In genomic region chr11:117209351-117210125, GRCh38 we compare ENCODE assay signal across 7 cellular contexts. TPM values are rescaled to one million over a fixed set of nuclear protein-coding genes. Genes with fewer than 3 reads are reported as not detected.
A peak's percentile ranks its signal among the peaks of the same experiment; 100 is the strongest.
DNase-seq lines count a peak whose midpoint lies in the region; ATAC-seq and TF ChIP-seq lines count a peak whose summit lies in the region.
"Not testable (repeated sequence)": the region's sequence is repeated elsewhere in the genome, so short reads cannot be mapped to it uniquely, and the experiment has no call there.

No MANE protein-coding gene starts in this region.

- H3K4me1 Mint-ChIP-seq in GM23338; activated T-cell treated with anti-CD3 and anti-CD28 coated beads, Interleukin-2, amount 50 U/mL, for 24 hours (ENCODE audit: low read depth): not testable (repeated sequence)
- peaks cover 21% of the 10 kb centered on the region for H3K4me1 Mint-ChIP-seq in nephron progenitor cell

- H3F3A ChIP-seq in GM23338 (replicated peaks; ENCODE audit: low read depth) = not testable (repeated sequence)

- ATAC-seq in GM23338 = peak; percentile 6
- ATAC-seq in lower lobe of right lung = peak; percentile 15 to 43
- peak; percentile 18 to 30 for ATAC-seq in upper lobe of left lung (ENCODE audit: low FRiP score in 2 of 2)

- H3K27me3 ChIP-seq in GM23338 (ENCODE audit: insufficient read depth); lower lobe of right lung (ENCODE audit: low read depth); upper lobe of left lung: not testable (repeated sequence)

- H3K79me2 ChIP-seq in GM23338 (replicated peaks; ENCODE audit: insufficient read depth) = not testable (repeated sequence)

- H3K9me2 ChIP-seq in GM23338 (ENCODE audit: insufficient read depth) = not testable (repeated sequence)

- DNase-seq in GM23338 (ENCODE audit: low spot score); activated T-cell treated with anti-CD3 and anti-CD28 coated beads, Interleukin-2, amount 50 U/mL, for 24 hours; nephron progenitor cell; upper lobe of left lung: not testable (repeated sequence)
- DNase-seq in cardiac fibroblast (ENCODE audit: low read depth in 2 of 2) (peak; percentile 48 to 61), fibroblast of peridontal ligament (ENCODE audit: extremely low read depth) (peak; percentile 47), lower lobe of right lung (peak; percentile 47)

- not testable (repeated sequence) for H3K36me3 ChIP-seq in GM23338 (ENCODE audit: insufficient read depth)
- H3K36me3 ChIP-seq in lower lobe of right lung (peaks cover 45% of the 10 kb centered on the region), upper lobe of left lung (peaks cover 3 to 52% (median 24%) of the 10 kb centered on the region in 4 donors)

- intact Hi-C loops in lower lobe of right lung (cut with DNase I) = loop anchor here (5.0 kb wide), 1 partner anchor 77 kb away; no protein-coding TSS in a partner anchor

- H3K27ac Mint-ChIP-seq in GM23338 = not testable (repeated sequence)
- H3K27ac Mint-ChIP-seq in activated T-cell treated with anti-CD3 and anti-CD28 coated beads, Interleukin-2, amount 50 U/mL, for 24 hours = peak overlapping the region; percentile 5
- peak overlapping the region; percentile 24 for H3K27ac Mint-ChIP-seq in nephron progenitor cell

- WGBS in upper lobe of left lung, 2 donors = 89 to 97% methylated on average over 8 of the region's 8 CpGs

- H3K9me3 ChIP-seq in lower lobe of right lung, upper lobe of left lung: not testable (repeated sequence)

- not testable (repeated sequence) for TF ChIP-seq POLR2A in upper lobe of left lung (IDR thresholded peaks at IDR 0.05)

- not testable (repeated sequence) for H3K4me1 ChIP-seq in GM23338 (ENCODE audit: insufficient read depth); lower lobe of right lung; upper lobe of left lung

- not testable (repeated sequence) for H3K4me3 Mint-ChIP-seq in GM23338; activated T-cell treated with anti-CD3 and anti-CD28 coated beads, Interleukin-2, amount 50 U/mL, for 24 hours; nephron progenitor cell

- H3K9me3 Mint-ChIP-seq in GM23338; activated T-cell treated with anti-CD3 and anti-CD28 coated beads, Interleukin-2, amount 50 U/mL, for 24 hours; nephron progenitor cell: not testable (repeated sequence)

- not testable (repeated sequence) for H4K20me1 ChIP-seq in GM23338 (replicated peaks; ENCODE audit: insufficient read depth)

- TF ChIP-seq CTCF in GM23338 (conservative IDR thresholded peaks at IDR 0.05; ENCODE audit: low read depth in 2 of 2); cardiac fibroblast (IDR thresholded peaks at IDR 0.05; ENCODE audit: low read depth, low read length); lower lobe of right lung (IDR thresholded peaks at IDR 0.05); nephron progenitor cell (IDR thresholded peaks at IDR 0.05); upper lobe of left lung (IDR thresholded peaks at IDR 0.05): not testable (repeated sequence)

- not testable (repeated sequence) for H3K27me3 Mint-ChIP-seq in GM23338 (ENCODE audit: insufficient read depth, low read depth, poor library complexity); activated T-cell treated with anti-CD3 and anti-CD28 coated beads, Interleukin-2, amount 50 U/mL, for 24 hours; nephron progenitor cell (ENCODE audit: low read depth, poor library complexity)

- H3K4me2 ChIP-seq in GM23338 = not testable (repeated sequence)

- TF ChIP-seq EP300 in upper lobe of left lung (IDR thresholded peaks at IDR 0.05) = not testable (repeated sequence)

- not testable (repeated sequence) for H2AFZ ChIP-seq in GM23338

- H3K36me3 Mint-ChIP-seq in GM23338 (ENCODE audit: low read depth) (peaks cover 26% of the 10 kb centered on the region), nephron progenitor cell (ENCODE audit: low read depth) (peaks cover 39% of the 10 kb centered on the region)
- peaks cover 72% of the 10 kb centered on the region for H3K36me3 Mint-ChIP-seq in activated T-cell treated with anti-CD3 and anti-CD28 coated beads, Interleukin-2, amount 50 U/mL, for 24 hours (ENCODE audit: low read depth)

- not testable (repeated sequence) for H3K4me3 ChIP-seq in GM23338; cardiac fibroblast (replicated peaks in 1 of 2; ENCODE audit: low read depth in 2 of 2, low read length in 2 of 2); lower lobe of right lung; upper lobe of left lung

- H3K27ac ChIP-seq in GM23338 (ENCODE audit: low read depth); lower lobe of right lung; upper lobe of left lung: not testable (repeated sequence)

RNA-seq across cellular contexts. Expression of gene TAGLN, which starts 10.4 kb away (rescaled TPM):
- total RNA-seq in GM23338 (2014; rRNA removed; shearing (Covaris generic)) = 130 and 138 TPM in 2 replicates
- polyA plus RNA-seq in GM23338 (2016; fragmentation: Nextera tagmentation; extraction: Ambion mirVana) = 86.8 TPM in 2 replicates
- total RNA-seq in lower lobe of right lung (297 TPM), upper lobe of left lung (100 to 1,000 TPM; 105 to 608 (median 334) TPM)

RNA-seq across cellular contexts. Expression of gene PCSK7, which starts 22.3 kb away (rescaled TPM):
- 46.4 and 61.1 TPM in 2 replicates for total RNA-seq in GM23338 (2014; rRNA removed; shearing (Covaris generic))
- 12.4 and 12.5 TPM in 2 replicates for polyA plus RNA-seq in GM23338 (2016; fragmentation: Nextera tagmentation; extraction: Ambion mirVana)
- total RNA-seq in lower lobe of right lung = 50.2 TPM
- total RNA-seq in upper lobe of left lung = 100 to 1,000 TPM in 2 of 6 donors, 10 to 100 TPM in 4; 45.0 to 138 (median 63.8) TPM

RNA-seq across cellular contexts. Expression of gene RNF214, which starts 22.9 kb away (rescaled TPM):
- total RNA-seq in GM23338 (2014; rRNA removed; shearing (Covaris generic)) = 19.4 and 23.5 TPM in 2 replicates
- 23.6 and 28.4 TPM in 2 replicates for polyA plus RNA-seq in GM23338 (2016; fragmentation: Nextera tagmentation; extraction: Ambion mirVana)
- total RNA-seq in lower lobe of right lung = 28.9 TPM
- total RNA-seq in upper lobe of left lung = 10 to 100 TPM in 4 of 6 donors, 1 to 10 TPM in 2; 9.0 to 24.1 (median 19.8) TPM

RNA-seq across cellular contexts. Expression of gene SIDT2, which starts 31.0 kb away (rescaled TPM):
- total RNA-seq in GM23338 (2014; rRNA removed; shearing (Covaris generic)) = 11.3 and 12.1 TPM in 2 replicates
- 7.5 and 9.2 TPM in 2 replicates for polyA plus RNA-seq in GM23338 (2016; fragmentation: Nextera tagmentation; extraction: Ambion mirVana)
- 190 TPM for total RNA-seq in lower lobe of right lung
- total RNA-seq in upper lobe of left lung = 100 to 1,000 TPM in 4 of 6 donors, 10 to 100 TPM in 2; 62.8 to 287 (median 153) TPM
